ENCODE assay signal across 1 cellular context in genomic region chr6:52597738-52598122, GRCh38.
TF ChIP-seq lines count a peak whose summit lies in the region.

No MANE protein-coding gene starts in this region.

TF ChIP-seq in endothelial cell of umbilical vein, 7 proteins besides CTCF, POLR2A, EP300 and RAD21:
- TF ChIP-seq JUN (IDR thresholded peaks at IDR 0.05; ENCODE audit: borderline replicate concordance, insufficient read depth, insufficient read length, low read depth), result no peak
